In the genomic region with DNA sequence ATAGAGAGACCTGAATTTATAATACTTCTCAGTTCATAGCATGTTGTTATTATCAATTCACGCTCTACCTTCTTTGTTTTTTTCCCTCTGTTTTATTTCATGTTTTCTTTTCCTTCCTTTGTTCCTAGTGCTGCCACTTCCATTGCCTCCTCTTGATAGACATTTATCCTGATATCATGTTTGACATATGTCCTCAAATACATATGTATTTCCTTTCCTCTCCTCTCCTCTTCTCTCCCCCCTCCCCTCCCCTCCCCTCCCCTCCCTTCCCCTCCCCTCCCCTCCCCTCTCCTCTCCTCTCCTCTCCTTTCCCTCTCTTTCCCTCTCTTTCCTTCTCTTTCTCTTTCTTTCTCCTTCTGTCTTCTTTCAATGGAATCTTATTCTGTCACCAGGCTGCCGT, we compare ENCODE assay signal across 30 cellular contexts.
"Had no signal": no experiment of that assay in that cellular context is flagged by ENCODE, and none has a peak within 500 bp of the region (broad histone marks: within the 10 kb centered on the region; RNA-seq: fewer than 3 reads in every experiment).

No MANE protein-coding gene starts in this region.

- H3K4me1 ChIP-seq: colonic mucosa, esophagus muscularis mucosa, esophagus squamous epithelium, foreskin keratinocyte, gastrocnemius medialis, gastroesophageal sphincter, heart left ventricle, heart right ventricle had no signal

- FAIRE-seq: colon, endometrium, endothelial cell of umbilical vein, frontal cortex had no signal

- H3K36me3 ChIP-seq: colonic mucosa, esophagus muscularis mucosa, esophagus squamous epithelium, gastrocnemius medialis, gastroesophageal sphincter, heart left ventricle, heart right ventricle had no signal

- H3K27ac ChIP-seq: colonic mucosa, coronary artery, dorsolateral prefrontal cortex, epithelial cell of prostate, esophagus muscularis mucosa, esophagus squamous epithelium, foreskin keratinocyte, gastrocnemius medialis, gastroesophageal sphincter, heart left ventricle, heart right ventricle, hepatocyte had no signal

- H3K4me3 Mint-ChIP-seq: dendritic cell treated with granulocyte-macrophage colony-stimulating factor and Interleukin-4, amounts not matched to agents 40 ng/mL and 50 ng/mL, for 4 days; effector memory CD8-positive, alpha-beta T cell; endodermal cell had no signal

- H3K79me2 ChIP-seq: hepatocyte had no signal

- H3K27ac Mint-ChIP-seq: dendritic cell treated with granulocyte-macrophage colony-stimulating factor and Interleukin-4, amounts not matched to agents 40 ng/mL and 50 ng/mL, for 4 days; effector memory CD8-positive, alpha-beta T cell; endodermal cell had no signal

- H3K27me3 Mint-ChIP-seq: dendritic cell treated with granulocyte-macrophage colony-stimulating factor and Interleukin-4, amounts not matched to agents 40 ng/mL and 50 ng/mL, for 4 days; effector memory CD8-positive, alpha-beta T cell had no signal

- H3K4me2 ChIP-seq: hepatocyte had no signal

- ATAC-seq: effector memory CD8-positive, alpha-beta T cell; esophagus mucosa; foreskin keratinocyte; gastrocnemius medialis; gastroesophageal sphincter; heart left ventricle; heart right ventricle had no signal

- H3K27me3 ChIP-seq: colonic mucosa, dorsolateral prefrontal cortex, esophagus muscularis mucosa, esophagus squamous epithelium, foreskin keratinocyte, gastrocnemius medialis, gastroesophageal sphincter, heart left ventricle, heart right ventricle, hepatocyte had no signal

- H3K4me3 ChIP-seq: colonic mucosa, coronary artery, dorsolateral prefrontal cortex, esophagus muscularis mucosa, esophagus squamous epithelium, gastrocnemius medialis, gastroesophageal sphincter, heart left ventricle, heart right ventricle, hepatocyte had no signal

- DNase-seq: colonic mucosa; cortex of kidney; dermis blood vessel endothelial cell; dorsolateral prefrontal cortex; effector CD4-positive, alpha-beta T cell; effector CD8-positive, alpha-beta T cell; effector memory CD4-positive, alpha-beta T cell; effector memory CD8-positive, alpha-beta T cell; endodermal cell; erythroblast; esophagus squamous epithelium; foreskin fibroblast; foreskin keratinocyte; foreskin melanocyte; gastrocnemius medialis; glutamatergic neuron; head of caudate nucleus; heart left ventricle; heart right ventricle had no signal

- H2AFZ ChIP-seq: hepatocyte had no signal

- H3K9me3 Mint-ChIP-seq: dendritic cell treated with granulocyte-macrophage colony-stimulating factor and Interleukin-4, amounts not matched to agents 40 ng/mL and 50 ng/mL, for 4 days had no signal

- H3K9me3 ChIP-seq: colonic mucosa, esophagus muscularis mucosa, esophagus squamous epithelium, gastrocnemius medialis, gastroesophageal sphincter, heart left ventricle, heart right ventricle had no signal
